Comparison of ENCODE assay signal across 27 cellular contexts in genomic region chr11:120217526-120217925, GRCh38. TPM values are rescaled to one million over a fixed set of nuclear protein-coding genes. Genes with fewer than 3 reads are reported as not detected.
DNase-seq lines count a peak whose midpoint lies in the region; ATAC-seq and TF ChIP-seq lines count a peak whose summit lies in the region.
"Had no signal": no experiment of that assay in that cellular context is flagged by ENCODE, and none has a peak within 500 bp of the region (broad histone marks: within the 10 kb centered on the region; RNA-seq: fewer than 3 reads in every experiment).

No MANE protein-coding gene starts in this region.

- H3K36me3 ChIP-seq in heart left ventricle = peaks cover 0 to 25% (median 0%) of the 10 kb centered on the region in 9 donors
- H3K36me3 ChIP-seq in gastroesophageal sphincter = no peaks in the 10 kb centered on the region
- no peaks in the 10 kb centered on the region for H3K36me3 ChIP-seq in sigmoid colon
- no peaks in the 10 kb centered on the region for H3K36me3 ChIP-seq in urinary bladder (ENCODE audit: insufficient read depth)
- no peaks in the 10 kb centered on the region for H3K36me3 ChIP-seq in body of pancreas (replicated peaks in 1 of 2; ENCODE audit: insufficient read depth in 1 of 2, low read depth in 2 of 2)
- H3K36me3 ChIP-seq: upper lobe of left lung had no signal

- ATAC-seq in heart left ventricle (no peak), Right ventricle myocardium inferior (no peak), gastroesophageal sphincter (no peak), body of pancreas (no peak), HG02840 (IDR thresholded peaks at IDR 0.05; ENCODE audit: low FRiP score, unreplicated experiment) (no peak)
- ATAC-seq: CD8-positive, alpha-beta T cell; effector memory CD8-positive, alpha-beta T cell; esophagus mucosa; PC-3 had no signal

- WGBS in heart left ventricle, 4 donors = 80 to 88% (median 84%) methylated on average over 12 of the region's 12 CpGs
- 61% methylated on average over 3 of the region's 12 CpGs; no CpG with 5 or more reads in 1 of the 2 donors for WGBS in gastroesophageal sphincter (ENCODE audit: low coverage in 1 of 2), 2 donors
- 82 to 87% methylated on average over 12 of the region's 12 CpGs for WGBS in sigmoid colon, 2 donors
- 83% methylated on average over 12 of the region's 12 CpGs for WGBS in urinary bladder
- WGBS in body of pancreas, 2 donors = 78% methylated on average over 12 of the region's 12 CpGs

- no peaks in the 10 kb centered on the region for H3K27me3 ChIP-seq in heart left ventricle
- H3K27me3 ChIP-seq in gastroesophageal sphincter = no peaks in the 10 kb centered on the region
- H3K27me3 ChIP-seq in sigmoid colon = no peaks in the 10 kb centered on the region
- H3K27me3 ChIP-seq in body of pancreas = no peaks in the 10 kb centered on the region
- H3K27me3 ChIP-seq: upper lobe of left lung had no signal

- H3K4me1 ChIP-seq in heart left ventricle (peaks cover 0 to 91% (median 47%) of the 10 kb centered on the region in 12 donors), gastroesophageal sphincter (peaks cover 0 to 98% (median 48%) of the 10 kb centered on the region in 3 donors), sigmoid colon (peaks cover 0 to 54% (median 36%) of the 10 kb centered on the region in 4 donors), urinary bladder (ENCODE audit: insufficient read depth) (peaks cover 3% of the 10 kb centered on the region), body of pancreas (peaks cover 94% of the 10 kb centered on the region)

- DNase-seq in heart left ventricle (peak in 1 of 5 donors; percentile 39), Right ventricle myocardium inferior (ENCODE audit: missing footprints) (no peak), sigmoid colon (no peak), body of pancreas (no peak), kidney tubule cell (ENCODE audit: low spot score) (no peak)
- DNase-seq: activated CD4-positive, alpha-beta T cell treated with anti-CD3 and anti-CD28 coated beads, Interleukin-2, amount 50 U/mL, for 48 hours; activated CD4-positive, CD25-positive, alpha-beta regulatory T cell; activated CD8-positive, alpha-beta memory T cell treated with anti-CD3 and anti-CD28 coated beads, Interleukin-2, amount 50 U/mL, for 48 hours; activated naive CD8-positive, alpha-beta T cell treated with anti-CD3 and anti-CD28 coated beads, Interleukin-2, amount 10 ng/mL, durations not matched to agents 7 days and 5 days; AML-193; CD8-positive, alpha-beta T cell; effector memory CD8-positive, alpha-beta T cell; kidney; NCI-H1105 treated with DMSO at 0.1 percent for 48 hours; NCI-H2029 treated with DMSO at 0.1 percent for 48 hours; PC-3; SHP77; stimulated activated CD4-positive, alpha-beta T cell treated with anti-CD3 and anti-CD28 coated beads, Interleukin-12 subunit alpha, Interleukin-12 subunit beta, amount 100 ng/mL, for 4 hours; stimulated activated CD4-positive, alpha-beta T cell treated with anti-CD3 and anti-CD28 coated beads, Interleukin-4, amount 100 ng/mL, for 4 hours; stimulated activated naive CD4-positive, alpha-beta T cell treated with Interleukin-2 at 50 U/mL for 16 hours; T-helper 9 cell; upper lobe of left lung had no signal

- TF ChIP-seq EP300 in gastroesophageal sphincter (IDR thresholded peaks at IDR 0.05) (no peak), sigmoid colon (IDR thresholded peaks at IDR 0.05) (no peak)

- TF ChIP-seq CTCF in heart left ventricle (IDR thresholded peaks at IDR 0.05) (no peak), gastroesophageal sphincter (IDR thresholded peaks at IDR 0.05) (no peak), sigmoid colon (IDR thresholded peaks at IDR 0.05) (no peak), body of pancreas (IDR thresholded peaks at IDR 0.05) (no peak)

- no peaks in the 10 kb centered on the region for H3K9me3 ChIP-seq in heart left ventricle
- H3K9me3 ChIP-seq in gastroesophageal sphincter = no peaks in the 10 kb centered on the region
- H3K9me3 ChIP-seq in sigmoid colon = no peaks in the 10 kb centered on the region
- H3K9me3 ChIP-seq in body of pancreas = no peaks in the 10 kb centered on the region
- H3K9me3 ChIP-seq: upper lobe of left lung had no signal

- intact Hi-C loops in heart left ventricle (cut with DNase I) (loop anchor here in 2 of 10 donors (5.0 kb wide), 1 partner anchor 35 kb away; no protein-coding TSS in a partner anchor), Right ventricle myocardium inferior (cut with DNase I) (no loop called here), sigmoid colon (cut with DNase I) (no loop called here), body of pancreas (cut with DNase I) (no loop called here)

- H3K27ac ChIP-seq in heart left ventricle = peak overlapping the region in 7 of 12 donors; percentile 42 to 77 (median 65)
- H3K27ac ChIP-seq in gastroesophageal sphincter = peak overlapping the region in 3 of 4 donors; percentile 69 to 78 (median 73)
- peak overlapping the region; percentile 62 to 72 (median 68) for H3K27ac ChIP-seq in sigmoid colon
- peak overlapping the region; percentile 33 for H3K27ac ChIP-seq in urinary bladder (ENCODE audit: low read depth)
- peak overlapping the region in 2 of 4 donors; percentile 54 for H3K27ac ChIP-seq in body of pancreas
- H3K27ac ChIP-seq: upper lobe of left lung had no signal

- no peak for TF ChIP-seq POLR2A in heart left ventricle (IDR thresholded peaks at IDR 0.05)
- no peak for TF ChIP-seq POLR2A in gastroesophageal sphincter (IDR thresholded peaks at IDR 0.05)
- no peak for TF ChIP-seq POLR2A in sigmoid colon (IDR thresholded peaks at IDR 0.05)
- no peak for TF ChIP-seq POLR2A in body of pancreas (IDR thresholded peaks at IDR 0.05)

- no peak overlapping the region for H3K4me3 ChIP-seq in heart left ventricle
- no peak overlapping the region for H3K4me3 ChIP-seq in gastroesophageal sphincter
- H3K4me3 ChIP-seq in sigmoid colon = no peak overlapping the region
- H3K4me3 ChIP-seq in urinary bladder (ENCODE audit: low read depth, low read length) = no peak overlapping the region
- H3K4me3 ChIP-seq in body of pancreas = no peak overlapping the region
- H3K4me3 ChIP-seq: upper lobe of left lung had no signal

RNA-seq across cellular contexts. Expression of gene OAF, which starts 6.7 kb away (rescaled TPM):
- total RNA-seq in heart left ventricle (10 to 100 TPM; 10.3 to 41.9 (median 19.9) TPM), Right ventricle myocardium inferior (34.5 TPM), gastroesophageal sphincter (100 to 1,000 TPM in 1 of 4 donors, 10 to 100 TPM in 3; 30.0 to 100 (median 42.4) TPM), sigmoid colon (10 to 100 TPM; 23.5 to 44.3 (median 41.2) TPM), urinary bladder (25.5 TPM), body of pancreas (10 to 100 TPM; 53.7 to 67.7 TPM)
- polyA plus RNA-seq in heart left ventricle (10 to 100 TPM; 11.9 to 26.4 TPM), sigmoid colon (10 to 100 TPM; 51.2 to 94.3 (median 74.7) TPM), urinary bladder (50.2 TPM)

RNA-seq across cellular contexts. Expression of gene POU2F3, which starts 22.4 kb away (rescaled TPM):
- total RNA-seq in heart left ventricle (under 1 TPM in 1 of 9 donors, not detected in 8; 0.15 TPM), Right ventricle myocardium inferior (0.19 TPM), gastroesophageal sphincter (under 1 TPM in 2 of 4 donors, not detected in 2; 0.27 to 0.46 TPM), sigmoid colon (not detected), urinary bladder (0.58 TPM), body of pancreas (under 1 TPM in 1 of 2 donors, not detected in 1; 0.26 TPM)
- polyA plus RNA-seq in heart left ventricle (not detected), sigmoid colon (1 to 10 TPM in 2 of 3 donors, under 1 TPM in 1; 0.92 to 1.8 (median 1.3) TPM), urinary bladder (0.44 TPM)
- total RNA-seq: activated naive CD8-positive, alpha-beta T cell treated with anti-CD3 and anti-CD28 coated beads, Interleukin-2, amount 10 ng/mL, durations not matched to agents 7 days and 5 days; CD8-positive, alpha-beta T cell; chondrocyte had no signal
